3 cellular contexts compared by ENCODE assay signal in the genomic region with DNA sequence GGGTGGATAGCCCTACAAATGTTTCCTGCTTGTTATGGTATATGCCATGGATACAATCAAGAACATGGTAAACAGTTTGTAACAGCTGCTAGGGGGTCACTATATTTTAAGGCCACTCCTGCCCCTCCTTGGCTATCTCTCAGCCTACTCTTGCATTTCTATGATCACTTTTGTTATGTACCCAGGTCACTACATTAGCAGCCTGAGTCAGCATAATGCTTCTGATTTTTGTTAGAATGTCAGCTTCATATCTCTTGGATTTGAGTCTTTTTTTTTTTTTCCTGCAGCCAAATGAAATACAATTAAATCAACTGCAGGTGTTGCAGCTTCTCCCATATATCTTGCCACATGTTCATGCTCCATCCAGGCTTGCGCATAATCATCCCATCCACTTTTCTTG.
TF ChIP-seq lines count a peak whose summit lies in the region.

No MANE protein-coding gene starts in this region.

TF ChIP-seq in HepG2, 621 proteins besides CTCF, POLR2A, EP300 and RAD21:
- no peak for TF ChIP-seq ZNF556 (CRISPR knock-in tag; IDR thresholded peaks at IDR 0.05; ENCODE audit: borderline replicate concordance)
- TF ChIP-seq MAFK (conservative IDR thresholded peaks at IDR 0.05 in 1 of 2, IDR thresholded peaks at IDR 0.05 in 1 of 2; ENCODE audit: low read length in 2 of 2): peak in 1 of 2 experiments; percentile 68; a peak in 2 of 4 replicates
- no peak for TF ChIP-seq ZBTB38 (CRISPR knock-in tag; IDR thresholded peaks at IDR 0.05)
- TF ChIP-seq MAFF (IDR thresholded peaks at IDR 0.05; ENCODE audit: low read depth, low read length): 0 out of 2 replicates have a peak, but pooled peaks have one; percentile 24
- no peak for TF ChIP-seq IRX3 (CRISPR knock-in tag; IDR thresholded peaks at IDR 0.05; ENCODE audit: borderline replicate concordance, low read depth)
TF ChIP-seq in HepG2: peak in this region for 2.

TF ChIP-seq in IMR-90, 13 proteins besides CTCF, POLR2A, EP300 and RAD21:
- TF ChIP-seq MAFK (IDR thresholded peaks at IDR 0.05; ENCODE audit: low read depth, low read length): peak; percentile 54
- no peak for TF ChIP-seq RFX5 (IDR thresholded peaks at IDR 0.05; ENCODE audit: low read depth, low read length)
TF ChIP-seq in IMR-90: peak in this region for 1.

TF ChIP-seq in K562, 482 proteins besides CTCF, POLR2A, EP300 and RAD21:
- peak; percentile 20; the same call in 1 of the 2 replicates for TF ChIP-seq ZNF316 (IDR thresholded peaks at IDR 0.05)
- TF ChIP-seq, protein P1, sequence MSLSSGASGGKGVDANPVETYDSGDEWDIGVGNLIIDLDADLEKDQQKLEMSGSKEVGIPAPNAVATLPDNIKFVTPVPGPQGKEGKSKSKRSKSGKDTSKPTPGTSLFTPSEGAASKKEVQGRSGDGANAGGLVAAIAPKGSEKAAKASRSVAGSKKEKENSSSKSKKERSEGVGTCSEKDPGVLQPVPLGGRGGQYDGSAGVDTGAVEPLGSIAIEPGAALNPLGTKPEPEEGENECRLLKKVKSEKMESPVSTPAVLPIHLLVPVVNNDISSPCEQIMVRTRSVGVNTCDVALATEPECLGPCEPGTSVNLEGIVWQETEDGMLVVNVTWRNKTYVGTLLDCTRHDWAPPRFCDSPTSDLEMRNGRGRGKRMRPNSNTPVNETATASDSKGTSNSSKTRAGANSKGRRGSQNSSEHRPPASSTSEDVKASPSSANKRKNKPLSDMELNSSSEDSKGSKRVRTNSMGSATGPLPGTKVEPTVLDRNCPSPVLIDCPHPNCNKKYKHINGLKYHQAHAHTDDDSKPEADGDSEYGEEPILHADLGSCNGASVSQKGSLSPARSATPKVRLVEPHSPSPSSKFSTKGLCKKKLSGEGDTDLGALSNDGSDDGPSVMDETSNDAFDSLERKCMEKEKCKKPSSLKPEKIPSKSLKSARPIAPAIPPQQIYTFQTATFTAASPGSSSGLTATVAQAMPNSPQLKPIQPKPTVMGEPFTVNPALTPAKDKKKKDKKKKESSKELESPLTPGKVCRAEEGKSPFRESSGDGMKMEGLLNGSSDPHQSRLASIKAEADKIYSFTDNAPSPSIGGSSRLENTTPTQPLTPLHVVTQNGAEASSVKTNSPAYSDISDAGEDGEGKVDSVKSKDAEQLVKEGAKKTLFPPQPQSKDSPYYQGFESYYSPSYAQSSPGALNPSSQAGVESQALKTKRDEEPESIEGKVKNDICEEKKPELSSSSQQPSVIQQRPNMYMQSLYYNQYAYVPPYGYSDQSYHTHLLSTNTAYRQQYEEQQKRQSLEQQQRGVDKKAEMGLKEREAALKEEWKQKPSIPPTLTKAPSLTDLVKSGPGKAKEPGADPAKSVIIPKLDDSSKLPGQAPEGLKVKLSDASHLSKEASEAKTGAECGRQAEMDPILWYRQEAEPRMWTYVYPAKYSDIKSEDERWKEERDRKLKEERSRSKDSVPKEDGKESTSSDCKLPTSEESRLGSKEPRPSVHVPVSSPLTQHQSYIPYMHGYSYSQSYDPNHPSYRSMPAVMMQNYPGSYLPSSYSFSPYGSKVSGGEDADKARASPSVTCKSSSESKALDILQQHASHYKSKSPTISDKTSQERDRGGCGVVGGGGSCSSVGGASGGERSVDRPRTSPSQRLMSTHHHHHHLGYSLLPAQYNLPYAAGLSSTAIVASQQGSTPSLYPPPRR (CRISPR knock-in tag; IDR thresholded peaks at IDR 0.05; ENCODE audit: borderline replicate concordance): no peak
